17 cellular contexts compared by ENCODE assay signal in the genomic region with DNA sequence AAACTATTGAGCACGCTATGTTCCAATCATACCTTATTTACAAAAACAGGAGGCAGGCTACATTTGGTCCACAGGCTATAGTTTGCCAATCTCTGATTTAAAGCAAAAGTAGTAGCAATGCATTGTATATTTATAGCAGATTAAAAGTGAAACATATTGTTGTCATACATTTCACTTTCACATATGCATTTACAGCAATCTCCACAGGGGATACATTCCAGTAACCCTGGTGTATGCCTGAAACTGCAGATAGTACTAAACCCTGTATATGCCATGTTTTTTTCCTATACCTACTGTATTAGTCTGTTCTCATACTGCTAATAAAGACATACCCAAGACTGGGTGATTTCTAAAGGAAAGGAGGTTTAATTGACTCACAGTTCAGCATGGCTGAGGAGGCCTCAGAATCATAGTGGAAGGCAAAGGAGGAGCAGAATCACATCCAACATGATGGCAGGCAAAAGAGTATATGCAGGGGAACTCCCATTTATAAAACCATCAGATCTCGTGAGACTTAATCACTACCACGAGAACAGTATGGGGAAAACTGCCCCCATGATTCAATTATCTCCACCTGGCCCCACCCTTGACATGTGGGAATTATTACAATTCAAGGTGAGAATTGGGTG. TPM values are rescaled to one million over a fixed set of nuclear protein-coding genes. Genes with fewer than 3 reads are reported as not detected.
DNase-seq lines count a peak whose midpoint lies in the region; ATAC-seq and TF ChIP-seq lines count a peak whose summit lies in the region.
"Had no signal": no experiment of that assay in that cellular context is flagged by ENCODE, and none has a peak within 500 bp of the region (broad histone marks: within the 10 kb centered on the region; RNA-seq: fewer than 3 reads in every experiment).

No MANE protein-coding gene starts in this region.

- no peak for TF ChIP-seq POLR2A in Peyer's patch (IDR thresholded peaks at IDR 0.05)

- no peak overlapping the region for H3K4me3 ChIP-seq in Peyer's patch
- H3K4me3 ChIP-seq: skin epidermis had no signal

- peaks cover 20% of the 10 kb centered on the region for H3K27me3 Mint-ChIP-seq in activated T-cell treated with anti-CD3 and anti-CD28 coated beads, Interleukin-2, amount 50 U/mL, for 4 hours (ENCODE audit: low read depth)
- H3K27me3 Mint-ChIP-seq in nephron progenitor cell (ENCODE audit: low read depth, poor library complexity): peaks cover 49% of the 10 kb centered on the region

- no peak for DNase-seq in activated T-cell treated with anti-CD3 and anti-CD28 coated beads, Interleukin-2, amount 50 U/mL, for 4 hours
- DNase-seq in activated T-cell treated with anti-CD3 and anti-CD28 coated beads, Interleukin-2, amount 50 U/mL, for 1 hour: no peak
- DNase-seq in stimulated activated effector memory CD8-positive, alpha-beta T cell treated with anti-CD3 and anti-CD28 coated beads, Interleukin-12 subunit alpha, Interleukin-12 subunit beta, amount 100 ng/mL, for 72 hours (ENCODE audit: low spot score in 2 of 2): peak in 1 of 2 donors; percentile 43
- DNase-seq in Peyer's patch: no peak
- no peak for DNase-seq in NCI-H1417 (lab: John Stamatoyannopoulos, UW)
- no peak for DNase-seq in nephron progenitor cell
- DNase-seq: ACHN; anterior cingulate cortex; CD8-positive, alpha-beta memory T cell; NCI-H146; NCI-H524; SW 1271 had no signal

- TF ChIP-seq CTCF in Peyer's patch (IDR thresholded peaks at IDR 0.05): no peak
- TF ChIP-seq CTCF in nephron progenitor cell (IDR thresholded peaks at IDR 0.05): no peak

- H3K4me1 Mint-ChIP-seq in activated T-cell treated with anti-CD3 and anti-CD28 coated beads, Interleukin-2, amount 50 U/mL, for 4 hours (ENCODE audit: low read depth): no peaks in the 10 kb centered on the region
- H3K4me1 Mint-ChIP-seq in stimulated activated effector memory CD8-positive, alpha-beta T cell treated with anti-CD3 and anti-CD28 coated beads, Interleukin-12 subunit alpha, Interleukin-12 subunit beta, amount 100 ng/mL, for 72 hours: no peaks in the 10 kb centered on the region
- H3K4me1 Mint-ChIP-seq in nephron progenitor cell: no peaks in the 10 kb centered on the region
- H3K4me1 Mint-ChIP-seq: CD8-positive, alpha-beta memory T cell had no signal

- H3K27ac Mint-ChIP-seq in stimulated activated effector memory CD8-positive, alpha-beta T cell treated with anti-CD3 and anti-CD28 coated beads, Interleukin-12 subunit alpha, Interleukin-12 subunit beta, amount 100 ng/mL, for 72 hours: no peak overlapping the region
- H3K27ac Mint-ChIP-seq in nephron progenitor cell: no peak overlapping the region
- H3K27ac Mint-ChIP-seq: CD8-positive, alpha-beta memory T cell had no signal

- H3K9me3 ChIP-seq in Peyer's patch: no peaks in the 10 kb centered on the region

- H3K36me3 ChIP-seq in Peyer's patch: no peaks in the 10 kb centered on the region

- no peaks in the 10 kb centered on the region for H3K27me3 ChIP-seq in Peyer's patch

- no peak overlapping the region for H3K27ac ChIP-seq in Peyer's patch
- H3K27ac ChIP-seq: skin epidermis had no signal

- no peaks in the 10 kb centered on the region for H3K36me3 Mint-ChIP-seq in activated T-cell treated with anti-CD3 and anti-CD28 coated beads, Interleukin-2, amount 50 U/mL, for 4 hours (ENCODE audit: insufficient read depth)
- no peaks in the 10 kb centered on the region for H3K36me3 Mint-ChIP-seq in stimulated activated effector memory CD8-positive, alpha-beta T cell treated with anti-CD3 and anti-CD28 coated beads, Interleukin-12 subunit alpha, Interleukin-12 subunit beta, amount 100 ng/mL, for 72 hours
- no peaks in the 10 kb centered on the region for H3K36me3 Mint-ChIP-seq in nephron progenitor cell (ENCODE audit: low read depth)

- ATAC-seq in activated T-cell treated with anti-CD3 and anti-CD28 coated beads, Interleukin-2, amount 50 U/mL, for 4 hours: peak; percentile 28 to 69
- ATAC-seq in GM21390 (IDR thresholded peaks at IDR 0.05; ENCODE audit: unreplicated experiment): peak; percentile 74
- ATAC-seq in HG03095 (IDR thresholded peaks at IDR 0.05; ENCODE audit: unreplicated experiment): peak; percentile 91
- ATAC-seq in stimulated activated effector memory CD8-positive, alpha-beta T cell treated with anti-CD3 and anti-CD28 coated beads, Interleukin-12 subunit alpha, Interleukin-12 subunit beta, amount 100 ng/mL, for 72 hours: peak; percentile 74
- ATAC-seq: Panc1 had no signal

- no peaks in the 10 kb centered on the region for H3K4me1 ChIP-seq in Peyer's patch

- H3K9me3 Mint-ChIP-seq in activated T-cell treated with anti-CD3 and anti-CD28 coated beads, Interleukin-2, amount 50 U/mL, for 4 hours: no peaks in the 10 kb centered on the region
- no peaks in the 10 kb centered on the region for H3K9me3 Mint-ChIP-seq in stimulated activated effector memory CD8-positive, alpha-beta T cell treated with anti-CD3 and anti-CD28 coated beads, Interleukin-12 subunit alpha, Interleukin-12 subunit beta, amount 100 ng/mL, for 72 hours
- peaks cover 8% of the 10 kb centered on the region for H3K9me3 Mint-ChIP-seq in nephron progenitor cell
- H3K9me3 Mint-ChIP-seq: CD8-positive, alpha-beta memory T cell had no signal

- no peak overlapping the region for H3K4me3 Mint-ChIP-seq in activated T-cell treated with anti-CD3 and anti-CD28 coated beads, Interleukin-2, amount 50 U/mL, for 4 hours
- no peak overlapping the region for H3K4me3 Mint-ChIP-seq in stimulated activated effector memory CD8-positive, alpha-beta T cell treated with anti-CD3 and anti-CD28 coated beads, Interleukin-12 subunit alpha, Interleukin-12 subunit beta, amount 100 ng/mL, for 72 hours
- H3K4me3 Mint-ChIP-seq in nephron progenitor cell: no peak overlapping the region
- H3K4me3 Mint-ChIP-seq: CD8-positive, alpha-beta memory T cell had no signal

RNA-seq across cellular contexts. Expression of gene CSF1R, which starts 5.9 kb away (rescaled TPM):
- total RNA-seq in activated T-cell treated with anti-CD3 and anti-CD28 coated beads, Interleukin-2, amount 50 U/mL, for 4 hours: under 1 TPM; 0.10 to 0.46 (median 0.26) TPM
- total RNA-seq in Peyer's patch: 10 to 100 TPM in 3 of 4 donors, 1 to 10 TPM in 1; 2.1 to 24.8 (median 13.5) TPM
- total RNA-seq: epithelial cell of proximal tubule had no signal
